In the genomic region with DNA sequence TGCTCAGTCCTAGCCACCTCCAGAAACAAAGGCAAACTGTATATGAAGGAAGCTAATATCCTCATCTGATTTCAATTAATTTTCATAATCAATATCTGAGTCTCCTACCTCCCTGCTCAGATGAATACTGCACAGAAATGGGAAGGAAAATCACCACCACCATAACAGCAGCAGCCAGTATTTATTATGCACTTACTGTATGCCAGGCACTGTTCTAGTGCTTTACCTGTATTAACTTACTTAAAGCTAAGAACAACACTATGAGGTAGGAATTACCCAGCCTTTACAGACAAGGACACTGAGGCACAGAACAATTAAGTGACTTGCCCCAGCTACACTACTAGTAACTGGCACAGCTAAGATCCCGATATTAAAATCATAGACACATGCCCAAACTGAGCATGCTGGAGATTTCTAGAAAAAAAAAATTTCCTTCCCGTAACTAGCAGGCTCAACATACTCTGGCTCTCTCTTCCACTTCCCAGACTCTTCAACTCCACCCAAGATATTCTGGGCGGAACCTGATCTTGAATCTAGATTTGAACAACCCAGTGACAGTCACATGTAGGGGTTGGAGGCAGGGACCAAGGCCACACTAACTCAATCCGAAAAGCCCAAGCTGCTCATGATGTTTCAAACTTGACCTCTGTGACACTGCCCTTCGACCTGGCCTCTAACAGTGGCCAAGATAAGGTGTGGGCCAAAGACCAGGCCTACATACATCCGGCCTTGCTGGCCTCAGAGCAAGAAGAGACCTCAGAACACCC, we compare ENCODE assay signal across 1 cellular context.
TF ChIP-seq lines count a peak whose summit lies in the region.

No MANE protein-coding gene starts in this region.

TF ChIP-seq in SK-N-SH, 30 proteins besides CTCF, POLR2A, EP300 and RAD21 (continued from another document):
- no peak for TF ChIP-seq YY1 (IDR thresholded peaks at IDR 0.05; ENCODE audit: low read depth)
- no peak for TF ChIP-seq NRF1 (IDR thresholded peaks at IDR 0.05; ENCODE audit: low read depth, low read length)
- TF ChIP-seq, protein P1, sequence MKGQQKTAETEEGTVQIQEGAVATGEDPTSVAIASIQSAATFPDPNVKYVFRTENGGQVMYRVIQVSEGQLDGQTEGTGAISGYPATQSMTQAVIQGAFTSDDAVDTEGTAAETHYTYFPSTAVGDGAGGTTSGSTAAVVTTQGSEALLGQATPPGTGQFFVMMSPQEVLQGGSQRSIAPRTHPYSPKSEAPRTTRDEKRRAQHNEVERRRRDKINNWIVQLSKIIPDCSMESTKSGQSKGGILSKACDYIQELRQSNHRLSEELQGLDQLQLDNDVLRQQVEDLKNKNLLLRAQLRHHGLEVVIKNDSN (IDR thresholded peaks at IDR 0.05; ENCODE audit: borderline replicate concordance, low read depth): no peak
- TF ChIP-seq, protein P2, sequence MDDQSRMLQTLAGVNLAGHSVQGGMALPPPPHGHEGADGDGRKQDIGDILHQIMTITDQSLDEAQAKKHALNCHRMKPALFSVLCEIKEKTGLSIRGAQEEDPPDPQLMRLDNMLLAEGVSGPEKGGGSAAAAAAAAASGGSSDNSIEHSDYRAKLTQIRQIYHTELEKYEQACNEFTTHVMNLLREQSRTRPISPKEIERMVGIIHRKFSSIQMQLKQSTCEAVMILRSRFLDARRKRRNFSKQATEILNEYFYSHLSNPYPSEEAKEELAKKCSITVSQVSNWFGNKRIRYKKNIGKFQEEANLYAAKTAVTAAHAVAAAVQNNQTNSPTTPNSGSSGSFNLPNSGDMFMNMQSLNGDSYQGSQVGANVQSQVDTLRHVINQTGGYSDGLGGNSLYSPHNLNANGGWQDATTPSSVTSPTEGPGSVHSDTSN (IDR thresholded peaks at IDR 0.05): no peak
- TF ChIP-seq JUND (IDR thresholded peaks at IDR 0.05): no peak
- no peak for TF ChIP-seq FOSL2 (IDR thresholded peaks at IDR 0.05; ENCODE audit: borderline replicate concordance, low read depth)
- TF ChIP-seq GATA2 (CRISPR knock-in tag; IDR thresholded peaks at IDR 0.05): no peak
- no peak for TF ChIP-seq TAF1 (IDR thresholded peaks at IDR 0.05; ENCODE audit: borderline replicate concordance, low read depth, low read length)
- no peak for TF ChIP-seq TEAD4 (IDR thresholded peaks at IDR 0.05; ENCODE audit: borderline replicate concordance, insufficient read depth)
- no peak for TF ChIP-seq TCF12 (IDR thresholded peaks at IDR 0.05)
- no peak for TF ChIP-seq GABPA (IDR thresholded peaks at IDR 0.05; ENCODE audit: low read depth)
- TF ChIP-seq RCOR1 (IDR thresholded peaks at IDR 0.05; ENCODE audit: low read length): no peak
- no peak for TF ChIP-seq ELF1 (IDR thresholded peaks at IDR 0.05)
